8 cellular contexts compared by ENCODE assay signal in genomic region chr1:226737819-226738420, GRCh38. TPM values are rescaled to one million over a fixed set of nuclear protein-coding genes. Genes with fewer than 3 reads are reported as not detected.
DNase-seq lines count a peak whose midpoint lies in the region; ATAC-seq and TF ChIP-seq lines count a peak whose summit lies in the region.

No MANE protein-coding gene starts in this region.

- H3K79me2 ChIP-seq in DND-41 (ENCODE audit: insufficient read depth, low read length) (peaks cover 62% of the 10 kb centered on the region), GM23248 (ENCODE audit: insufficient read depth) (no peaks in the 10 kb centered on the region)

- in situ Hi-C loops in GM23248 (cut with MboI), result no loop called here

- TF ChIP-seq POLR2A in uterus (IDR thresholded peaks at IDR 0.05), result no peak

- DNase-seq in DND-41, result peak; percentile 46
- peak; percentile 69 for DNase-seq in GM23248
- DNase-seq in NCI-H748 (lab: John Stamatoyannopoulos, UW; ENCODE audit: unreplicated experiment), result peak; percentile 53
- DNase-seq in foreskin fibroblast, result peak; percentile 32 to 72
- peak; percentile 58 to 64 for DNase-seq in uterus
- no peak for DNase-seq in HEK293T (ENCODE audit: extremely low spot score)

- peaks cover 50% of the 10 kb centered on the region for H3K36me3 Mint-ChIP-seq in activated T-helper 17 cell treated with anti-CD3 and anti-CD28 coated beads, Interleukin-2, amount 50 U/mL, for 72 hours (ENCODE audit: low read depth)
- H3K36me3 Mint-ChIP-seq in nephron (ENCODE audit: low read depth), result peaks cover 11% of the 10 kb centered on the region

- no peaks in the 10 kb centered on the region for H3K9me3 Mint-ChIP-seq in activated T-helper 17 cell treated with anti-CD3 and anti-CD28 coated beads, Interleukin-2, amount 50 U/mL, for 72 hours
- peaks cover 2% of the 10 kb centered on the region for H3K9me3 Mint-ChIP-seq in nephron

- ATAC-seq in DND-41 (ENCODE audit: insufficient read depth, low read depth), result peak; percentile 59
- peak; percentile 37 for ATAC-seq in activated T-helper 17 cell treated with anti-CD3 and anti-CD28 coated beads, Interleukin-2, amount 50 U/mL, for 72 hours (replicated peaks)

- no peak overlapping the region for H3K27ac Mint-ChIP-seq in activated T-helper 17 cell treated with anti-CD3 and anti-CD28 coated beads, Interleukin-2, amount 50 U/mL, for 72 hours
- H3K27ac Mint-ChIP-seq in nephron, result peak overlapping the region in 1 of 3 experiments; percentile 25

- H3K9me3 ChIP-seq in DND-41 (ENCODE audit: insufficient read depth, low read length, severe bottlenecking) (peaks cover 1% of the 10 kb centered on the region), GM23248 (ENCODE audit: low read depth) (no peaks in the 10 kb centered on the region), uterus (no peaks in the 10 kb centered on the region)

- intact Hi-C loops in uterus (cut with DNase I; ENCODE audit: low total_unique reads), result loop anchor here (5.0 kb wide), 1 partner anchor 96 kb away; no protein-coding TSS in a partner anchor

- H3K9me2 ChIP-seq in GM23248 (ENCODE audit: insufficient read depth), result no peaks in the 10 kb centered on the region

- H3F3A ChIP-seq in GM23248 (ENCODE audit: insufficient read depth), result peaks cover 21% of the 10 kb centered on the region; the same call in 1 of the 2 replicates

- H3K4me3 ChIP-seq in DND-41 (ENCODE audit: low read depth in 1 of 2, low read length in 2 of 2), result peak overlapping the region; percentile 73 to 83
- peak overlapping the region; percentile 81 for H3K4me3 ChIP-seq in GM23248
- peak overlapping the region; percentile 68 to 97 for H3K4me3 ChIP-seq in foreskin fibroblast (ENCODE audit: low read depth in 1 of 2, low read length in 2 of 2)
- H3K4me3 ChIP-seq in uterus, result peak overlapping the region; percentile 83 to 87

- POLR2A ChIA-PET in HEK293T (lab: Yijun Ruan, JAX), result interaction anchor here (1.1 kb wide), 1 partner anchor 41 kb away, joined by 3 read pairs; no protein-coding TSS in a partner anchor

- peaks cover 41% of the 10 kb centered on the region for H3K36me3 ChIP-seq in DND-41 (ENCODE audit: insufficient read depth, low read length)
- H3K36me3 ChIP-seq in GM23248 (ENCODE audit: low read depth), result no peaks in the 10 kb centered on the region
- H3K36me3 ChIP-seq in uterus, result no peaks in the 10 kb centered on the region

- H3K4me1 ChIP-seq in DND-41 (ENCODE audit: insufficient read depth, low read length) (peaks cover 60% of the 10 kb centered on the region), GM23248 (ENCODE audit: insufficient read depth) (peaks cover 3% of the 10 kb centered on the region; the same call in 1 of the 2 replicates), uterus (peaks cover 4 to 11% of the 10 kb centered on the region in 2 donors)

- H4K20me1 ChIP-seq in DND-41 (ENCODE audit: insufficient read depth, low read length) (peaks cover 25% of the 10 kb centered on the region), GM23248 (ENCODE audit: insufficient read depth) (no peaks in the 10 kb centered on the region)

- WGBS in GM23248 (ENCODE audit: low coverage in 1 of 2, low lambda C conversion rate in 2 of 2, missing lambda C conversion rate in 2 of 2), 2 experiments, result 1 to 2% methylated on average over 49 of the region's 49 CpGs

- peak overlapping the region; percentile 83 for H3K4me3 Mint-ChIP-seq in activated T-helper 17 cell treated with anti-CD3 and anti-CD28 coated beads, Interleukin-2, amount 50 U/mL, for 72 hours
- peak overlapping the region; percentile 87 to 96 (median 95) for H3K4me3 Mint-ChIP-seq in nephron

- CTCF ChIA-PET in HEK293T (lab: Yijun Ruan, JAX), result no interaction called here

- H3K4me2 ChIP-seq in DND-41 (ENCODE audit: insufficient read depth, low read length) (peak overlapping the region; percentile 66), GM23248 (ENCODE audit: unreplicated experiment) (peak overlapping the region; percentile 94)

- no peak for TF ChIP-seq CTCF in DND-41 (IDR thresholded peaks at IDR 0.05; ENCODE audit: borderline replicate concordance, extremely low read depth, low read length, poor library complexity, severe bottlenecking)
- no peak for TF ChIP-seq CTCF in foreskin fibroblast (IDR thresholded peaks at IDR 0.05; ENCODE audit: low read depth, low read length)
- TF ChIP-seq CTCF in nephron (IDR thresholded peaks at IDR 0.05; ENCODE audit: unreplicated experiment in 3 of 3), result no peak
- TF ChIP-seq CTCF in uterus (IDR thresholded peaks at IDR 0.05), result no peak

- H3K4me1 Mint-ChIP-seq in activated T-helper 17 cell treated with anti-CD3 and anti-CD28 coated beads, Interleukin-2, amount 50 U/mL, for 72 hours, result peaks cover 16% of the 10 kb centered on the region
- H3K4me1 Mint-ChIP-seq in nephron, result peaks cover 14% of the 10 kb centered on the region

- H3K27me3 ChIP-seq in DND-41 (ENCODE audit: insufficient read depth, low read length, poor library complexity) (no peaks in the 10 kb centered on the region), GM23248 (replicated peaks; ENCODE audit: insufficient read depth) (no peaks in the 10 kb centered on the region), uterus (no peaks in the 10 kb centered on the region)

- H3K9ac ChIP-seq in DND-41 (ENCODE audit: low read depth, low read length) (peak overlapping the region; percentile 86), GM23248 (peak overlapping the region; percentile 62)

- H2AFZ ChIP-seq in DND-41 (ENCODE audit: low read depth, low read length) (peak overlapping the region; percentile 88), GM23248 (peak overlapping the region; percentile 97)

- H3K27me3 Mint-ChIP-seq in activated T-helper 17 cell treated with anti-CD3 and anti-CD28 coated beads, Interleukin-2, amount 50 U/mL, for 72 hours, result no peaks in the 10 kb centered on the region
- peaks cover 18% of the 10 kb centered on the region for H3K27me3 Mint-ChIP-seq in nephron (ENCODE audit: low read depth)

- H3K27ac ChIP-seq in DND-41 (ENCODE audit: low read length) (peak overlapping the region; percentile 95), GM23248 (no peak overlapping the region), uterus (peak overlapping the region; percentile 97 to 98)

TF ChIP-seq in HEK293T, 16 proteins besides CTCF, POLR2A, EP300 and RAD21:
- TF ChIP-seq PKNOX1 (IDR thresholded peaks at IDR 0.05), result no peak
- TF ChIP-seq L3MBTL2 (conservative IDR thresholded peaks at IDR 0.05), result no peak
- TF ChIP-seq ARNT (IDR thresholded peaks at IDR 0.05), result no peak
- no peak for TF ChIP-seq SP1 (IDR thresholded peaks at IDR 0.05)

RNA-seq across cellular contexts. Expression of gene ITPKB, which starts 1.2 kb away (rescaled TPM):
- 0.86 and 1.6 TPM in 2 replicates for total RNA-seq in GM23248 (2014; rRNA removed; shearing (Covaris generic))
- polyA plus RNA-seq in GM23248 (2016; fragmentation: Nextera tagmentation; extraction: Ambion mirVana), result 0.26 and 0.33 TPM in 2 replicates
- total RNA-seq in activated T-helper 17 cell treated with anti-CD3 and anti-CD28 coated beads, Interleukin-2, amount 50 U/mL, for 72 hours, result 10 to 100 TPM; 30.1 to 39.2 TPM
- total RNA-seq in uterus, result 100 to 1,000 TPM in 1 of 4 donors, 10 to 100 TPM in 3; 29.7 to 117 (median 44.9) TPM

Comparison
In these comparisons a context has a peak if more than half of its experiments do, and no peak if none do; other contexts are left out.
1. RNA of gene ITPKB, which starts 1.2 kb away (total RNA-seq): 29.7 to 117 TPM in uterus and 30.1 to 39.2 TPM in activated T-helper 17 cell treated with anti-CD3 and anti-CD28 coated beads, Interleukin-2, amount 50 U/mL, for 72 hours; 0.86 to 1.6 TPM in GM23248; every median in the first group is over 10 times any median in the second.
2. Peak in every context shown above with its lines, with median percentiles within 50 percentile points of each other: H3K4me3 ChIP-seq.